8 cellular contexts compared by ENCODE assay signal in genomic region chr1:155254714-155255242, GRCh38. TPM values are rescaled to one million over a fixed set of nuclear protein-coding genes. Genes with fewer than 3 reads are reported as not detected.
A peak's percentile ranks its signal among the peaks of the same experiment; 100 is the strongest.
DNase-seq lines count a peak whose midpoint lies in the region; ATAC-seq and TF ChIP-seq lines count a peak whose summit lies in the region.

No MANE protein-coding gene starts in this region.

- H3K36me3 ChIP-seq in GM06990 (ENCODE audit: control insufficient read depth, insufficient read depth, low read length) (peaks cover 7% of the 10 kb centered on the region), NT2/D1 (ENCODE audit: insufficient read depth, insufficient read length, low read length) (peaks cover 45% of the 10 kb centered on the region), endocrine pancreas (ENCODE audit: control insufficient read depth, insufficient read depth, low read length) (no peaks in the 10 kb centered on the region)

- H3K4me3 ChIP-seq in GM06990 (replicated peaks; ENCODE audit: low read depth, low read length) (peak overlapping the region; percentile 77), NT2/D1 (ENCODE audit: insufficient read length, low read depth) (peak overlapping the region; percentile 76), endocrine pancreas (ENCODE audit: control insufficient read depth, insufficient read depth, low read length) (no peak overlapping the region)

- POLR2A ChIA-PET in naive thymus-derived CD8-positive, alpha-beta T cell (lab: Charles Lee): interaction anchor here (0.6 to 1.8 kb wide), 9 partner anchors 12 to 128 kb away, joined by 3 to 7 read pairs (median 3); partner anchors contain the start of gene TRIM46

- no peaks in the 10 kb centered on the region for H3K27me3 ChIP-seq in GM06990 (replicated peaks; ENCODE audit: control insufficient read depth, insufficient read depth, low read length)
- no peaks in the 10 kb centered on the region for H3K27me3 ChIP-seq in NT2/D1 (ENCODE audit: insufficient read depth, insufficient read length)
- no peaks in the 10 kb centered on the region for H3K27me3 ChIP-seq in endocrine pancreas (ENCODE audit: control insufficient read depth, insufficient read depth, low read length)

- H3K27me3 Mint-ChIP-seq in naive thymus-derived CD8-positive, alpha-beta T cell: no peaks in the 10 kb centered on the region

- H3K4me1 Mint-ChIP-seq in naive thymus-derived CD8-positive, alpha-beta T cell: peaks cover 19 to 46% (median 37%) of the 10 kb centered on the region in 4 donors

- H3K9me3 ChIP-seq in NT2/D1 (ENCODE audit: insufficient read depth, low read length): no peaks in the 10 kb centered on the region
- H3K9me3 ChIP-seq in endocrine pancreas (ENCODE audit: control insufficient read depth, low read length): no peaks in the 10 kb centered on the region

- H3K4me3 Mint-ChIP-seq in naive thymus-derived CD8-positive, alpha-beta T cell: peak overlapping the region; percentile 75 to 89 (median 82)

- peak in 1 of 2 donors; percentile 3 for ATAC-seq in naive thymus-derived CD8-positive, alpha-beta T cell
- ATAC-seq in HG02884 (IDR thresholded peaks at IDR 0.05; ENCODE audit: unreplicated experiment): no peak

- TF ChIP-seq CTCF in GM06990 (IDR thresholded peaks at IDR 0.05; ENCODE audit: insufficient read depth, low read length, poor library complexity, severe bottlenecking): no peak

- peaks cover 30% of the 10 kb centered on the region for H3K4me1 ChIP-seq in NT2/D1 (ENCODE audit: insufficient read depth, insufficient read length)
- H3K4me1 ChIP-seq in endocrine pancreas (ENCODE audit: control insufficient read depth, insufficient read depth, low read length): no peaks in the 10 kb centered on the region

- DNase-seq in GM06990 (ENCODE audit: extremely low read depth, insufficient read length) (no peak), NT2/D1 (ENCODE audit: low read depth, low spot score) (no peak), SW 1271 (lab: John Stamatoyannopoulos, UW) (no peak), DMS79 (lab: John Stamatoyannopoulos, UW) (no peak), germinal center (ENCODE audit: low spot score) (no peak)
- DNase-seq in naive thymus-derived CD8-positive, alpha-beta T cell: no peak

- H3K9ac ChIP-seq in NT2/D1 (ENCODE audit: insufficient read length, low read depth) (peak overlapping the region; percentile 92), endocrine pancreas (ENCODE audit: control insufficient read depth, insufficient read depth, low read length) (peak overlapping the region; percentile 15)

- H3K9me3 Mint-ChIP-seq in naive thymus-derived CD8-positive, alpha-beta T cell: no peaks in the 10 kb centered on the region

- peak overlapping the region in 5 of 10 donors; percentile 43 to 79 (median 73) for H3K27ac Mint-ChIP-seq in naive thymus-derived CD8-positive, alpha-beta T cell

- H3K36me3 Mint-ChIP-seq in naive thymus-derived CD8-positive, alpha-beta T cell: peaks cover 0 to 37% (median 4%) of the 10 kb centered on the region in 3 donors

RNA-seq across cellular contexts. Expression of gene ENTREP3, which starts 0.5 kb away (rescaled TPM):
- 10 to 100 TPM; 10.7 to 13.5 TPM for total RNA-seq in naive thymus-derived CD8-positive, alpha-beta T cell
- polyA plus RNA-seq in naive thymus-derived CD8-positive, alpha-beta T cell: 1 to 10 TPM; 1.8 to 2.5 (median 2.3) TPM

RNA-seq across cellular contexts. Expression of gene SCAMP3, which starts 7.4 kb away (rescaled TPM):
- 100 to 1,000 TPM in 1 of 2 experiments, 10 to 100 TPM in 1; 93.3 to 105 TPM for total RNA-seq in naive thymus-derived CD8-positive, alpha-beta T cell
- 100 to 1,000 TPM; 124 to 189 (median 138) TPM for polyA plus RNA-seq in naive thymus-derived CD8-positive, alpha-beta T cell

RNA-seq across cellular contexts. Expression of gene CLK2, which starts 18.5 kb away (rescaled TPM):
- total RNA-seq in naive thymus-derived CD8-positive, alpha-beta T cell: 100 to 1,000 TPM; 115 to 134 TPM
- 10 to 100 TPM; 11.3 to 22.6 (median 12.9) TPM for polyA plus RNA-seq in naive thymus-derived CD8-positive, alpha-beta T cell

RNA-seq across cellular contexts. Expression of gene HCN3, which starts 22.5 kb away (rescaled TPM):
- 1 to 10 TPM; 3.9 to 4.1 TPM for total RNA-seq in naive thymus-derived CD8-positive, alpha-beta T cell
- under 1 TPM in 2 of 3 donors, not detected in 1; 0.20 to 0.51 TPM for polyA plus RNA-seq in naive thymus-derived CD8-positive, alpha-beta T cell

RNA-seq across cellular contexts. Expression of gene MTX1, which starts 46.3 kb away (rescaled TPM):
- total RNA-seq in naive thymus-derived CD8-positive, alpha-beta T cell: 10 to 100 TPM; 26.9 to 27.1 TPM
- polyA plus RNA-seq in naive thymus-derived CD8-positive, alpha-beta T cell: 10 to 100 TPM; 45.8 to 50.7 (median 48.5) TPM
